In genomic region chr7:137717811-137718271, GRCh38 we compare ENCODE assay signal across 15 cellular contexts.
A peak's percentile ranks its signal among the peaks of the same experiment; 100 is the strongest.
DNase-seq lines count a peak whose midpoint lies in the region; ATAC-seq, FAIRE-seq and TF ChIP-seq lines count a peak whose summit lies in the region.
"Had no signal": no experiment of that assay in that cellular context is flagged by ENCODE, and none has a peak within 500 bp of the region (broad histone marks: within the 10 kb centered on the region; RNA-seq: fewer than 3 reads in every experiment).

No MANE protein-coding gene starts in this region.

- H3K9ac ChIP-seq in endothelial cell of umbilical vein (replicated peaks; ENCODE audit: extremely low read depth, insufficient read depth, low read length) (no peak overlapping the region), SK-N-SH (no peak overlapping the region)

- H3K27me3 ChIP-seq in H7 (ENCODE audit: control insufficient read depth, insufficient read depth, low read length) = no peaks in the 10 kb centered on the region
- H3K27me3 ChIP-seq in endothelial cell of umbilical vein (ENCODE audit: control insufficient read depth in 2 of 2, insufficient read depth in 2 of 2, low read length in 2 of 2) = peaks cover 0 to 3% of the 10 kb centered on the region in 2 experiments
- no peaks in the 10 kb centered on the region for H3K27me3 ChIP-seq in osteoblast (ENCODE audit: insufficient read depth, low read length)
- H3K27me3 ChIP-seq in SK-N-SH (ENCODE audit: insufficient read depth) = no peaks in the 10 kb centered on the region
- H3K27me3 ChIP-seq: esophagus squamous epithelium had no signal

- BruUV-seq in endothelial cell of umbilical vein (replicated peaks; lab: Mats Ljungman, UMichigan) = no TSS peak

- 77% methylated on average over 7 of the region's 7 CpGs for WGBS in SK-N-SH (ENCODE audit: low lambda C conversion rate)

- ATAC-seq in HG03439 (IDR thresholded peaks at IDR 0.05; ENCODE audit: unreplicated experiment) = no peak
- ATAC-seq: activated CD4-positive, alpha-beta T cell treated with anti-CD3 and anti-CD28 coated beads for 36 hours; activated naive CD4-positive, alpha-beta T cell treated with anti-CD3 and anti-CD28 coated beads, Interleukin-2, amount 50 U/mL, for 72 hours had no signal

- CTCF ChIA-PET in endothelial cell of umbilical vein (lab: Charles Lee) = no interaction called here
- CTCF ChIA-PET in SK-N-SH (lab: Yijun Ruan, JAX) = interaction anchor here (1.4 kb wide), 1 partner anchor 10 kb away, joined by 3 read pairs; no protein-coding TSS in a partner anchor

- no peaks in the 10 kb centered on the region for H3K4me1 ChIP-seq in endothelial cell of umbilical vein (ENCODE audit: control insufficient read depth, extremely low read depth, insufficient read depth, low read length)
- peaks cover 32% of the 10 kb centered on the region for H3K4me1 ChIP-seq in osteoblast (ENCODE audit: insufficient read depth, low read length)
- peaks cover 0 to 3% of the 10 kb centered on the region in 2 experiments; a peak in 1 of 4 replicates for H3K4me1 ChIP-seq in SK-N-SH (ENCODE audit: control insufficient read depth in 1 of 2, insufficient read depth in 2 of 2, low read depth in 1 of 2, low read length in 1 of 2)
- H3K4me1 ChIP-seq: esophagus squamous epithelium had no signal

- H3K4me2 ChIP-seq in endothelial cell of umbilical vein (ENCODE audit: insufficient read depth, low read length) (no peak overlapping the region), osteoblast (ENCODE audit: insufficient read depth, low read length) (peak overlapping the region; percentile 71), SK-N-SH (no peak overlapping the region)

- H3K36me3 ChIP-seq in H7 (replicated peaks; ENCODE audit: control insufficient read depth, insufficient read depth, low read length) (no peaks in the 10 kb centered on the region), endothelial cell of umbilical vein (ENCODE audit: control insufficient read depth in 2 of 2, extremely low read depth in 1 of 2, insufficient read depth in 2 of 2, low read length in 2 of 2) (no peaks in the 10 kb centered on the region), osteoblast (ENCODE audit: insufficient read depth, low read length) (peaks cover 3% of the 10 kb centered on the region), SK-N-SH (replicated peaks in 1 of 2; ENCODE audit: control insufficient read depth in 1 of 2, insufficient read depth in 2 of 2, low read length in 1 of 2) (no peaks in the 10 kb centered on the region)
- H3K36me3 ChIP-seq: esophagus squamous epithelium had no signal

- intact Hi-C loops in endothelial cell of umbilical vein (cut with micrococcal nuclease) = no loop called here

- TF ChIP-seq POLR2A in endothelial cell of umbilical vein (IDR thresholded peaks at IDR 0.05; ENCODE audit: low read depth, low read length) = no peak

- no peaks in the 10 kb centered on the region for H3K79me2 ChIP-seq in endothelial cell of umbilical vein (ENCODE audit: control insufficient read depth, insufficient read depth, low read length)
- no peaks in the 10 kb centered on the region for H3K79me2 ChIP-seq in osteoblast (ENCODE audit: insufficient read depth, low read length)
- H3K79me2 ChIP-seq in SK-N-SH (ENCODE audit: insufficient read depth) = no peaks in the 10 kb centered on the region; the same call in 1 of the 2 replicates

- no peak for TF ChIP-seq CTCF in endothelial cell of umbilical vein (IDR thresholded peaks at IDR 0.05; ENCODE audit: extremely low read depth in 1 of 2, insufficient read depth in 1 of 2, low read depth in 1 of 2, low read length in 2 of 2)
- no peak for TF ChIP-seq CTCF in osteoblast (IDR thresholded peaks at IDR 0.05; ENCODE audit: extremely low read depth, low read depth, low read length)
- no peak for TF ChIP-seq CTCF in SK-N-SH (IDR thresholded peaks at IDR 0.05)

- H3K27ac ChIP-seq in endothelial cell of umbilical vein (ENCODE audit: insufficient read depth, low read depth, low read length) (no peak overlapping the region), osteoblast (ENCODE audit: low read depth, low read length) (peak overlapping the region; percentile 66), SK-N-SH (ENCODE audit: low read depth in 2 of 2, low read length in 1 of 2) (no peak overlapping the region)
- H3K27ac ChIP-seq: esophagus squamous epithelium, RWPE1 had no signal

- no peaks in the 10 kb centered on the region for H3K9me3 ChIP-seq in endothelial cell of umbilical vein (replicated peaks; ENCODE audit: control insufficient read depth, insufficient read depth, low read length)
- no peaks in the 10 kb centered on the region for H3K9me3 ChIP-seq in osteoblast (ENCODE audit: low read depth, low read length)
- no peaks in the 10 kb centered on the region for H3K9me3 ChIP-seq in SK-N-SH
- H3K9me3 ChIP-seq: esophagus squamous epithelium had no signal

- DNase-seq in H7 (peak; percentile 53), NCI-H69 (lab: John Stamatoyannopoulos, UW) (peak; percentile 8), endothelial cell of umbilical vein (ENCODE audit: low read depth, low spot score) (no peak), osteoblast (ENCODE audit: insufficient read length, low spot score, missing footprints) (peak; percentile 72), SK-N-SH (no peak), NCI-H146 treated with DMSO at 0.1 percent for 48 hours (lab: John Stamatoyannopoulos, UW; ENCODE audit: unreplicated experiment) (no peak), AG08396 (ENCODE audit: low spot score) (no peak)
- DNase-seq: activated CD4-positive, alpha-beta T cell treated with anti-CD3 and anti-CD28 coated beads for 36 hours; esophagus squamous epithelium; NCI-H1048; stimulated activated CD4-positive, alpha-beta T cell treated with anti-CD3 and anti-CD28 coated beads, Interleukin-15, amount 100 ng/mL, for 24 hours; stimulated activated naive CD4-positive, alpha-beta T cell treated with Interleukin-2 at 50 U/mL for 16 hours had no signal

- no peak for TF ChIP-seq RAD21 in SK-N-SH (IDR thresholded peaks at IDR 0.05; ENCODE audit: low read length)

- H3K9me1 ChIP-seq in endothelial cell of umbilical vein (replicated peaks; ENCODE audit: control insufficient read depth, extremely low read depth, insufficient read depth, low read length) = no peaks in the 10 kb centered on the region

- no peaks in the 10 kb centered on the region for H3K9me2 ChIP-seq in SK-N-SH

- dilution Hi-C loops in endothelial cell of umbilical vein (cut with MboI; ENCODE audit: extremely low pct_ligation_motif_present, low sequenced_read_pairs) = no loop called here

- FAIRE-seq in endothelial cell of umbilical vein (lab: Jason Lieb, UNC) = no peak

- POLR2A ChIA-PET in endothelial cell of umbilical vein (lab: Charles Lee) (no interaction called here), SK-N-SH (lab: Yijun Ruan, JAX) (no interaction called here)

- no peak for TF ChIP-seq EP300 in SK-N-SH (IDR thresholded peaks at IDR 0.05; ENCODE audit: borderline replicate concordance in 1 of 2, low read depth in 1 of 2, low read length in 1 of 2)

- H3K4me3 ChIP-seq in H7 (ENCODE audit: insufficient read depth, low read depth, low read length) (no peak overlapping the region), endothelial cell of umbilical vein (replicated peaks in 1 of 3; ENCODE audit: insufficient read depth in 1 of 3, low read depth in 1 of 3, low read length in 3 of 3) (no peak overlapping the region), osteoblast (ENCODE audit: insufficient read depth, low read length) (peak overlapping the region; percentile 42), SK-N-SH (ENCODE audit: low read depth in 2 of 2, low read length in 1 of 2) (no peak overlapping the region)
- H3K4me3 ChIP-seq: esophagus squamous epithelium had no signal

- peaks cover 8% of the 10 kb centered on the region for H3F3A ChIP-seq in SK-N-SH (replicated peaks; ENCODE audit: insufficient read depth)

- H4K20me1 ChIP-seq in endothelial cell of umbilical vein (replicated peaks; ENCODE audit: control insufficient read depth, extremely low read depth, insufficient read depth, low read length) = no peaks in the 10 kb centered on the region
- no peaks in the 10 kb centered on the region for H4K20me1 ChIP-seq in osteoblast (ENCODE audit: insufficient read depth, low read length)
- no peaks in the 10 kb centered on the region for H4K20me1 ChIP-seq in SK-N-SH (ENCODE audit: insufficient read depth)

- H2AFZ ChIP-seq in endothelial cell of umbilical vein (ENCODE audit: low read depth, low read length) = no peak overlapping the region
- H2AFZ ChIP-seq in osteoblast (ENCODE audit: low read length) = peak overlapping the region; percentile 43
- H2AFZ ChIP-seq in SK-N-SH (ENCODE audit: low read depth) = no peak overlapping the region

TF ChIP-seq in endothelial cell of umbilical vein, 7 proteins besides CTCF, POLR2A, EP300 and RAD21:
- TF ChIP-seq GATA2 (IDR thresholded peaks at IDR 0.05; ENCODE audit: insufficient read depth, insufficient read length, low read depth, low read length) (no peak), JUN (IDR thresholded peaks at IDR 0.05; ENCODE audit: borderline replicate concordance, insufficient read depth, insufficient read length, low read depth) (peak; percentile 24)

TF ChIP-seq in SK-N-SH, 30 proteins besides CTCF, POLR2A, EP300 and RAD21 (continues in another document):
- TF ChIP-seq TAF1 (IDR thresholded peaks at IDR 0.05; ENCODE audit: borderline replicate concordance, low read depth, low read length) (no peak), ELF1 (IDR thresholded peaks at IDR 0.05) (no peak), CHD2 (IDR thresholded peaks at IDR 0.05; ENCODE audit: low read length, partially characterized antibody) (no peak), TCF12 (IDR thresholded peaks at IDR 0.05) (no peak), RFX5 (IDR thresholded peaks at IDR 0.05; ENCODE audit: low read length) (no peak), USF1 (IDR thresholded peaks at IDR 0.05; ENCODE audit: borderline replicate concordance, low read depth) (no peak), FOSL2 (IDR thresholded peaks at IDR 0.05; ENCODE audit: borderline replicate concordance, low read depth) (no peak), NFIC (IDR thresholded peaks at IDR 0.05; ENCODE audit: borderline replicate concordance) (no peak)
- TF ChIP-seq, protein P1, sequence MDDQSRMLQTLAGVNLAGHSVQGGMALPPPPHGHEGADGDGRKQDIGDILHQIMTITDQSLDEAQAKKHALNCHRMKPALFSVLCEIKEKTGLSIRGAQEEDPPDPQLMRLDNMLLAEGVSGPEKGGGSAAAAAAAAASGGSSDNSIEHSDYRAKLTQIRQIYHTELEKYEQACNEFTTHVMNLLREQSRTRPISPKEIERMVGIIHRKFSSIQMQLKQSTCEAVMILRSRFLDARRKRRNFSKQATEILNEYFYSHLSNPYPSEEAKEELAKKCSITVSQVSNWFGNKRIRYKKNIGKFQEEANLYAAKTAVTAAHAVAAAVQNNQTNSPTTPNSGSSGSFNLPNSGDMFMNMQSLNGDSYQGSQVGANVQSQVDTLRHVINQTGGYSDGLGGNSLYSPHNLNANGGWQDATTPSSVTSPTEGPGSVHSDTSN (IDR thresholded peaks at IDR 0.05) = no peak

Comparison
In these comparisons a context has a peak if more than half of its experiments do, and no peak if none do; other contexts are left out.
1. DNase-seq: peak in H7 (single experiment), NCI-H69 (single experiment) and osteoblast (single experiment); none in endothelial cell of umbilical vein (single experiment), SK-N-SH (single experiment), NCI-H146 treated with DMSO at 0.1 percent for 48 hours (single experiment) and AG08396 (single experiment).